ENCODE assay signal across 1 cellular context in the genomic region with DNA sequence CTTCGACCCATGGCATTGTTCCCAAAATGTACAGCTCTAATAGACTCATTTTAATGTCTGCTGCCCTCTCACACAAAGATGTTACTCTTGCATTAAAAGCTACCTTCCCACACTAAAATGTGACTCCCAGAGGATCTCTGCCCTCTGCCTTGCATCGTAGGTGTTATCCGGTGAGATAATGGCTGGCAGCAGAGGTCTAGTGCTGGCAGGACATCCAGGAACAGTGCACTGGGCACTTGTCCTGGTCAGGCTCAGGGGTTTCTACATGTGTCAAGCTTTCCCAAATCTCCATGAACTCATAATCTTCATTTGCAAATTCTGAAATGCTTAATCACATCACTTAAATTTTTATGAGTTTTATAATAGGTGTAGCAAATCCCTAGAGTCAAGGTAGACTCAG.
TF ChIP-seq lines count a peak whose summit lies in the region.

No MANE protein-coding gene starts in this region.

TF ChIP-seq in WTC11, 78 proteins besides CTCF, POLR2A, EP300 and RAD21 (continued from another document):
- TF ChIP-seq KAT7 (CRISPR knock-in tag; IDR thresholded peaks at IDR 0.05; ENCODE audit: borderline replicate concordance) (no peak), RORB (CRISPR knock-in tag; IDR thresholded peaks at IDR 0.05) (no peak), NFATC4 (CRISPR knock-in tag; IDR thresholded peaks at IDR 0.05) (no peak), ZNF232 (CRISPR knock-in tag; IDR thresholded peaks at IDR 0.05) (no peak)
- TF ChIP-seq, protein P1, sequence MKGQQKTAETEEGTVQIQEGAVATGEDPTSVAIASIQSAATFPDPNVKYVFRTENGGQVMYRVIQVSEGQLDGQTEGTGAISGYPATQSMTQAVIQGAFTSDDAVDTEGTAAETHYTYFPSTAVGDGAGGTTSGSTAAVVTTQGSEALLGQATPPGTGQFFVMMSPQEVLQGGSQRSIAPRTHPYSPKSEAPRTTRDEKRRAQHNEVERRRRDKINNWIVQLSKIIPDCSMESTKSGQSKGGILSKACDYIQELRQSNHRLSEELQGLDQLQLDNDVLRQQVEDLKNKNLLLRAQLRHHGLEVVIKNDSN (CRISPR knock-in tag; IDR thresholded peaks at IDR 0.05) = no peak
- TF ChIP-seq, protein P2, sequence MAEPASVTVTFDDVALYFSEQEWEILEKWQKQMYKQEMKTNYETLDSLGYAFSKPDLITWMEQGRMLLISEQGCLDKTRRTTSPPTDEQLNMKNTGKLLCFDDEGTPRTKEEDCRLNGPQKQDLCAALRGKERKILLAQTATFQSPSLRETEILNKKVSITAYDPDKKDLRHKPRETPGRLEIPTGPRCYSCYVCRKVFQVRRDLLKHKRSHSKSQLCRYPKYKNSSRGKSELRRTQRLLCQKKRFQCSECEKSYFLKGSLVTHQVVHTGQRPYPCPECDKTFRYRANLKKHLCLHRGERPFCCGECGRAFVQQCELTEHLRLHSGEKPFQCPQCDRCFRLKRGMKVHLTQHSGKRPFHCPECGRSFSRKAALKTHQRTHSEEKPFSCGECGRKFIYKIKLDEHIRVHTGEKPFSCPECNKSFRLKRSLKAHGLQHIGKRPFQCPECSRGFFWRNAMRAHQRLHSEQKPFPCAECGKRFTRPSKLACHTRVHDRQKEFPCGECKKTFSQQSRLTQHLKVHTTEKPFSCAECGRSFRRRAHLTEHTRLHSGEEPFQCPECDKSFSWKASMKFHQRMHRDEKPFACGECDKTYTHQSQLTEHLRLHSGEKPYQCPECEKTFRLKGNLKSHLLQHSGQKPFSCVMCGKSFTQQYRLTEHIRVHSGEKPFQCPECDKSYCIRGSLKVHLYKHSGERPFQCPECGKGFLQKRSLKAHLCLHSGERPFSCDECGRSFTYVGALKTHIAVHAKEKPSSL (CRISPR knock-in tag; conservative IDR thresholded peaks at IDR 0.05) = no peak
- TF ChIP-seq, protein P3, sequence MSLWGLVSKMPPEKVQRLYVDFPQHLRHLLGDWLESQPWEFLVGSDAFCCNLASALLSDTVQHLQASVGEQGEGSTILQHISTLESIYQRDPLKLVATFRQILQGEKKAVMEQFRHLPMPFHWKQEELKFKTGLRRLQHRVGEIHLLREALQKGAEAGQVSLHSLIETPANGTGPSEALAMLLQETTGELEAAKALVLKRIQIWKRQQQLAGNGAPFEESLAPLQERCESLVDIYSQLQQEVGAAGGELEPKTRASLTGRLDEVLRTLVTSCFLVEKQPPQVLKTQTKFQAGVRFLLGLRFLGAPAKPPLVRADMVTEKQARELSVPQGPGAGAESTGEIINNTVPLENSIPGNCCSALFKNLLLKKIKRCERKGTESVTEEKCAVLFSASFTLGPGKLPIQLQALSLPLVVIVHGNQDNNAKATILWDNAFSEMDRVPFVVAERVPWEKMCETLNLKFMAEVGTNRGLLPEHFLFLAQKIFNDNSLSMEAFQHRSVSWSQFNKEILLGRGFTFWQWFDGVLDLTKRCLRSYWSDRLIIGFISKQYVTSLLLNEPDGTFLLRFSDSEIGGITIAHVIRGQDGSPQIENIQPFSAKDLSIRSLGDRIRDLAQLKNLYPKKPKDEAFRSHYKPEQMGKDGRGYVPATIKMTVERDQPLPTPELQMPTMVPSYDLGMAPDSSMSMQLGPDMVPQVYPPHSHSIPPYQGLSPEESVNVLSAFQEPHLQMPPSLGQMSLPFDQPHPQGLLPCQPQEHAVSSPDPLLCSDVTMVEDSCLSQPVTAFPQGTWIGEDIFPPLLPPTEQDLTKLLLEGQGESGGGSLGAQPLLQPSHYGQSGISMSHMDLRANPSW (CRISPR knock-in tag; conservative IDR thresholded peaks at IDR 0.05; ENCODE audit: low read depth) = no peak
